1 cellular context compared by ENCODE assay signal in genomic region chr9:95286151-95286550, GRCh38.
TF ChIP-seq lines count a peak whose summit lies in the region.

No MANE protein-coding gene starts in this region.

TF ChIP-seq in GM23338, 12 proteins besides CTCF, POLR2A, EP300 and RAD21 (continued from another document):
- TF ChIP-seq REST (IDR thresholded peaks at IDR 0.05; ENCODE audit: unreplicated experiment): no peak
- no peak for TF ChIP-seq STAT1 (IDR thresholded peaks at IDR 0.05; ENCODE audit: unreplicated experiment)
- TF ChIP-seq JUNB (IDR thresholded peaks at IDR 0.05; ENCODE audit: unreplicated experiment): no peak
- TF ChIP-seq CREB1 (CRISPR knock-in tag; IDR thresholded peaks at IDR 0.05; ENCODE audit: low read depth): no peak
- TF ChIP-seq ZNF331 (CRISPR knock-in tag; IDR thresholded peaks at IDR 0.05; ENCODE audit: low read depth): no peak
- TF ChIP-seq ETS1 (IDR thresholded peaks at IDR 0.05): no peak
- TF ChIP-seq EZH2phosphoT487 (IDR thresholded peaks at IDR 0.05; ENCODE audit: unreplicated experiment): no peak
- no peak for TF ChIP-seq EZH2 (IDR thresholded peaks at IDR 0.05; ENCODE audit: low read depth, unreplicated experiment)
- TF ChIP-seq ZNF114 (CRISPR knock-in tag; IDR thresholded peaks at IDR 0.05): no peak
